8 cellular contexts compared by ENCODE assay signal in the genomic region with DNA sequence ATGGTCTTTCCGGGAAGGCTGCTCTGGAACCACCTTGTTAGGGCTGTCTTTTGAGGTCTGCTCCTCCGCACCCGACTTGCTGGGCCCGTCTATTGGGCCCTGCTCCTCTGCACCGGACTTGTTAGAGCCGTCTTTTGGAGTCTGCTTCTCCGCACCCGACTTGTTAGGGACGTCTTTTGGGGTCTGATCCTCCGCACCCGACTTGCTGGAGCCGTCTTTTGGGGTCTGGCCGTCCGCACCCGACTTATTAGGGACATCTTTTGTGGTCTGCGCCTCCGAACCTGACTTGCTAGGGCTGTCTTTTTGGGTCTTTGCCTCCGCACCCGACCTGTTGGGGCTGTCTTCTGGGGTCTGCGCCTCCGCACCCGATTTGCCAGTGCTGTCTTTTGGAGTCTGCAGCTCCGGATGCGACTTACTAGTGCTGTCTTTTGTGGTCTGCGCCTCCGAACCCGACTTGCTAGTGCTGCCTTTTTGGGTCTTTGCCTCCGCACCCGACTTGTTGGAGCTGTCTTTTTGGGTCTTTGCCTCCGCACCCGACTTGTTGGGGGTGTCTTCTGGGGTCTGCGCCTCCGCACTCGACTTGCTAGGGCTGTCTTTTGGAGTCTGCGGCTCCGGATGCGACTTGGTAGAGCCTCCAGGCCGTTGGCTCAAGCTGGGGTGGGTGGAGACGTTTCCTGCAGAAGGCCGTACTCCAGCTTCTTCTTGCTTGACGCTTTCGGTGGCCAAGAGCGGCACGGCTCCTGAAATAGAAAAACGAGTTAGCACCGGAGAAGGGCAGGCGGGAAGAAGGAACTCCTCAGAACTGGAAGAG. TPM values are rescaled to one million over a fixed set of nuclear protein-coding genes. Genes with fewer than 3 reads are reported as not detected.
DNase-seq lines count a peak whose midpoint lies in the region; ATAC-seq and TF ChIP-seq lines count a peak whose summit lies in the region.

No MANE protein-coding gene starts in this region.

- H3K4me1 Mint-ChIP-seq in CD4-positive, CD25-positive, alpha-beta regulatory T cell, result peaks cover 27 to 75% (median 48%) of the 10 kb centered on the region in 4 donors
- peaks cover 47 to 60% of the 10 kb centered on the region in 2 donors for H3K4me1 Mint-ChIP-seq in effector memory CD8-positive, alpha-beta T cell (ENCODE audit: low read depth in 2 of 2)

- H3K27me3 ChIP-seq in CD4-positive, CD25-positive, alpha-beta regulatory T cell (ENCODE audit: control insufficient read depth, insufficient read depth, low read length), result no peaks in the 10 kb centered on the region
- H3K27me3 ChIP-seq in Karpas-422 (ENCODE audit: low read length) (no peaks in the 10 kb centered on the region), mucosa of stomach (ENCODE audit: control insufficient read depth, insufficient read depth, low read length) (no peaks in the 10 kb centered on the region), stomach (no peaks in the 10 kb centered on the region)

- TF ChIP-seq EP300 in stomach (IDR thresholded peaks at IDR 0.05), result no peak

- peaks cover 18% of the 10 kb centered on the region for H3K27me3 Mint-ChIP-seq in CD4-positive, CD25-positive, alpha-beta regulatory T cell
- H3K27me3 Mint-ChIP-seq in effector memory CD8-positive, alpha-beta T cell, result peaks cover 6 to 8% of the 10 kb centered on the region in 2 donors

- H3K9me3 ChIP-seq in CD4-positive, CD25-positive, alpha-beta regulatory T cell (ENCODE audit: control insufficient read depth in 2 of 2, low read length in 2 of 2), result no peaks in the 10 kb centered on the region
- H3K9me3 ChIP-seq in Karpas-422 (ENCODE audit: low read length) (no peaks in the 10 kb centered on the region), mucosa of stomach (ENCODE audit: control insufficient read depth, low read length) (no peaks in the 10 kb centered on the region), stomach (no peaks in the 10 kb centered on the region)

- H3K9me2 ChIP-seq in Karpas-422 (replicated peaks; ENCODE audit: insufficient read depth, low read length), result no peaks in the 10 kb centered on the region

- no peak for TF ChIP-seq POLR2A in stomach (IDR thresholded peaks at IDR 0.05)

- H3K4me3 ChIP-seq in CD4-positive, CD25-positive, alpha-beta regulatory T cell (ENCODE audit: low read depth, low read length), result peak overlapping the region; percentile 99
- H3K4me3 ChIP-seq in Karpas-422 (ENCODE audit: low read length) (peak overlapping the region; percentile 87), mucosa of stomach (ENCODE audit: low read length) (peak overlapping the region; percentile 95), stomach (peak overlapping the region; percentile 77 to 85 (median 80))

- H3K4me1 ChIP-seq in CD4-positive, CD25-positive, alpha-beta regulatory T cell (ENCODE audit: control insufficient read depth, insufficient read depth, low read length, poor library complexity, severe bottlenecking), result peaks cover 64% of the 10 kb centered on the region
- H3K4me1 ChIP-seq in Karpas-422 (ENCODE audit: low read length), result peaks cover 49% of the 10 kb centered on the region
- H3K4me1 ChIP-seq in mucosa of stomach (ENCODE audit: control insufficient read depth, insufficient read depth, low read length), result peaks cover 23% of the 10 kb centered on the region
- peaks cover 35 to 61% (median 55%) of the 10 kb centered on the region in 4 donors for H3K4me1 ChIP-seq in stomach

- H3K9me3 Mint-ChIP-seq in CD4-positive, CD25-positive, alpha-beta regulatory T cell, result no peaks in the 10 kb centered on the region
- H3K9me3 Mint-ChIP-seq in effector memory CD8-positive, alpha-beta T cell, result no peaks in the 10 kb centered on the region

- intact Hi-C loops in stomach (cut with DNase I; ENCODE audit: low total_unique reads), result no loop called here

- WGBS in stomach, 5 donors, result 3 to 6% (median 4%) methylated on average over 40 to 47 of the region's 47 CpGs

- peaks cover 45% of the 10 kb centered on the region for H4K20me1 ChIP-seq in Karpas-422 (ENCODE audit: insufficient read depth, low read depth, low read length)

- ATAC-seq in CD4-positive, CD25-positive, alpha-beta regulatory T cell (ENCODE audit: low read depth in 2 of 2), result peak; percentile 26 to 34
- peak; percentile 36 for ATAC-seq in GM21447 (IDR thresholded peaks at IDR 0.05; ENCODE audit: unreplicated experiment)
- peak; percentile 30 for ATAC-seq in effector memory CD8-positive, alpha-beta T cell (replicated peaks)

- DNase-seq in CD4-positive, CD25-positive, alpha-beta regulatory T cell, result peak; percentile 39 to 90 (median 71)
- DNase-seq in Karpas-422 (peak; percentile 90), stomach (peak; percentile 50), cerebellar cortex (ENCODE audit: low spot score) (no peak)
- peak; percentile 21 to 41 for DNase-seq in activated CD4-positive, alpha-beta T cell treated with anti-CD3 and anti-CD28 coated beads, Interleukin-2, amount 50 U/mL, for 4 hours
- DNase-seq in effector memory CD8-positive, alpha-beta T cell, result peak; percentile 42 to 59 (median 49)

- peak overlapping the region; percentile 100 for H3K27ac Mint-ChIP-seq in CD4-positive, CD25-positive, alpha-beta regulatory T cell
- H3K27ac Mint-ChIP-seq in effector memory CD8-positive, alpha-beta T cell, result peak overlapping the region; percentile 98 to 99

- peak overlapping the region; percentile 96 to 100 (median 100) for H3K4me3 Mint-ChIP-seq in CD4-positive, CD25-positive, alpha-beta regulatory T cell
- peak overlapping the region; percentile 99 for H3K4me3 Mint-ChIP-seq in effector memory CD8-positive, alpha-beta T cell

- peaks cover 39% of the 10 kb centered on the region for H3K36me3 ChIP-seq in CD4-positive, CD25-positive, alpha-beta regulatory T cell (ENCODE audit: control insufficient read depth, insufficient read depth, low read length)
- H3K36me3 ChIP-seq in Karpas-422 (ENCODE audit: insufficient read depth, low read length) (peaks cover 40% of the 10 kb centered on the region), mucosa of stomach (ENCODE audit: control insufficient read depth, insufficient read depth, low read length) (peaks cover 5% of the 10 kb centered on the region), stomach (peaks cover 25 to 30% (median 28%) of the 10 kb centered on the region in 4 donors)

- H3K36me3 Mint-ChIP-seq in CD4-positive, CD25-positive, alpha-beta regulatory T cell, result peaks cover 43% of the 10 kb centered on the region
- peaks cover 64% of the 10 kb centered on the region for H3K36me3 Mint-ChIP-seq in effector memory CD8-positive, alpha-beta T cell (ENCODE audit: insufficient read depth)

- H3K4me2 ChIP-seq in Karpas-422 (ENCODE audit: low read depth, low read length, poor library complexity, severe bottlenecking), result peak overlapping the region; percentile 97

- no peak for TF ChIP-seq CTCF in stomach (IDR thresholded peaks at IDR 0.05)

- peak overlapping the region; percentile 97 for H3K27ac ChIP-seq in CD4-positive, CD25-positive, alpha-beta regulatory T cell (ENCODE audit: insufficient read depth, low read length, poor library complexity, severe bottlenecking)
- H3K27ac ChIP-seq in Karpas-422 (ENCODE audit: low read length), result peak overlapping the region; percentile 82
- peak overlapping the region; percentile 84 to 97 (median 96) for H3K27ac ChIP-seq in stomach

- peaks cover 55% of the 10 kb centered on the region for H3K79me2 ChIP-seq in Karpas-422 (ENCODE audit: low read length)

- H2AFZ ChIP-seq in Karpas-422 (ENCODE audit: low read length), result no peak overlapping the region

- H3K9ac ChIP-seq in Karpas-422 (ENCODE audit: low read length) (peak overlapping the region; percentile 91), mucosa of stomach (ENCODE audit: low read length) (peak overlapping the region; percentile 100)

RNA-seq across cellular contexts. Expression of gene TGOLN2, which starts 0.6 kb away (rescaled TPM):
- total RNA-seq in CD4-positive, CD25-positive, alpha-beta regulatory T cell, result 168 TPM
- 10 to 100 TPM; 51.3 to 62.7 (median 62.1) TPM for polyA plus RNA-seq in CD4-positive, CD25-positive, alpha-beta regulatory T cell
- total RNA-seq in Karpas-422 (2014; rRNA removed; shearing (Covaris generic); ENCODE audit: low replicate concordance), result 130 and 150 TPM in 2 replicates
- 100 to 1,000 TPM; 104 to 232 (median 181) TPM for total RNA-seq in stomach
- 10 to 100 TPM; 10.8 to 21.7 (median 13.0) TPM for polyA plus RNA-seq in stomach

RNA-seq across cellular contexts. Expression of gene RETSAT, which starts 27.2 kb away (rescaled TPM):
- 32.4 TPM for total RNA-seq in CD4-positive, CD25-positive, alpha-beta regulatory T cell
- 10 to 100 TPM; 13.8 to 18.1 (median 15.8) TPM for polyA plus RNA-seq in CD4-positive, CD25-positive, alpha-beta regulatory T cell
- total RNA-seq in Karpas-422 (2014; rRNA removed; shearing (Covaris generic); ENCODE audit: low replicate concordance), result 21.6 and 23.0 TPM in 2 replicates
- total RNA-seq in stomach, result 10 to 100 TPM; 22.2 to 90.1 (median 83.9) TPM
- 10 to 100 TPM; 11.5 to 23.9 (median 19.4) TPM for polyA plus RNA-seq in stomach

RNA-seq across cellular contexts. Expression of gene ELMOD3, which starts 27.4 kb away (rescaled TPM):
- 21.5 TPM for total RNA-seq in CD4-positive, CD25-positive, alpha-beta regulatory T cell
- 10 to 100 TPM; 13.5 to 16.3 (median 15.4) TPM for polyA plus RNA-seq in CD4-positive, CD25-positive, alpha-beta regulatory T cell
- total RNA-seq in Karpas-422 (2014; rRNA removed; shearing (Covaris generic); ENCODE audit: low replicate concordance), result 18.6 and 28.8 TPM in 2 replicates
- total RNA-seq in stomach, result 10 to 100 TPM; 16.9 to 43.8 (median 21.7) TPM
- 10 to 100 TPM; 13.4 to 19.7 (median 17.0) TPM for polyA plus RNA-seq in stomach
